ENCODE assay signal across 1 cellular context in genomic region chr16:2603165-2604015, GRCh38.
TF ChIP-seq lines count a peak whose summit lies in the region.

No MANE protein-coding gene starts in this region.

TF ChIP-seq in GM12878, 131 proteins besides CTCF, POLR2A, EP300 and RAD21 (continued from another document and continues in another):
- TF ChIP-seq CUX1 (IDR thresholded peaks at IDR 0.05; ENCODE audit: insufficient replicate concordance, low read depth, low read length) (peak; percentile 52), CREB1 (IDR thresholded peaks at IDR 0.05; ENCODE audit: low read depth) (peak; percentile 83), MEF2A (IDR thresholded peaks at IDR 0.05; ENCODE audit: insufficient read depth, low read depth, low read length) (peak; percentile 76; the same call in 1 of the 2 replicates), CHD4 (IDR thresholded peaks at IDR 0.05) (no peak), PML (IDR thresholded peaks at IDR 0.05; ENCODE audit: low read length) (peak; percentile 97), EGR1 (IDR thresholded peaks at IDR 0.05; ENCODE audit: borderline replicate concordance in 1 of 2, low read depth in 2 of 2, low read length in 2 of 2) (peak; percentile 80 to 88), STAT1 (conservative IDR thresholded peaks at IDR 0.05) (0 out of 2 replicates have a peak, but pooled peaks have one; percentile 44), ZBTB4 (CRISPR knock-in tag; IDR thresholded peaks at IDR 0.05) (no peak), ZNF622 (IDR thresholded peaks at IDR 0.05) (no peak), PKNOX1 (IDR thresholded peaks at IDR 0.05) (peak; percentile 83), ZNF592 (IDR thresholded peaks at IDR 0.05) (no peak), POLR2AphosphoS5 (IDR thresholded peaks at IDR 0.05; ENCODE audit: low read length) (peak; percentile 98), CBFB (IDR thresholded peaks at IDR 0.05; ENCODE audit: low read depth) (peak; percentile 82; the same call in 1 of the 2 replicates), CBX5 (IDR thresholded peaks at IDR 0.05; ENCODE audit: low read depth) (peak; percentile 95), JUND (IDR thresholded peaks at IDR 0.05; ENCODE audit: low read depth, low read length) (peak; percentile 62; the same call in 1 of the 2 replicates), ZNF24 (IDR thresholded peaks at IDR 0.05) (peak; percentile 78), ZBTB33 (IDR thresholded peaks at IDR 0.05) (no peak; the same call in 1 of the 2 replicates), RCOR1 (conservative IDR thresholded peaks at IDR 0.05; ENCODE audit: low read depth, low read length) (peak; percentile 82; the same call in 1 of the 2 replicates), RELB (IDR thresholded peaks at IDR 0.05; ENCODE audit: low read depth) (peak; percentile 97), CREM (IDR thresholded peaks at IDR 0.05; ENCODE audit: low read depth) (peak; percentile 88), SREBF1 (IDR thresholded peaks at IDR 0.05; ENCODE audit: low read length) (peak; percentile 68; the same call in 1 of the 2 replicates), ELK1 (IDR thresholded peaks at IDR 0.05; ENCODE audit: low read depth, low read length) (peak; percentile 96), TCF7 (IDR thresholded peaks at IDR 0.05; ENCODE audit: borderline replicate concordance) (peak; percentile 52; the same call in 1 of the 2 replicates), NFIC (IDR thresholded peaks at IDR 0.05; ENCODE audit: low read depth, low read length) (no peak; the same call in 1 of the 2 replicates), ZBED1 (IDR thresholded peaks at IDR 0.05; ENCODE audit: borderline replicate concordance) (peak; percentile 86; the same call in 1 of the 2 replicates), KDM1A (IDR thresholded peaks at IDR 0.05; ENCODE audit: borderline replicate concordance) (no peak), HDAC2 (IDR thresholded peaks at IDR 0.05) (no peak), KLF5 (IDR thresholded peaks at IDR 0.05; ENCODE audit: partially characterized antibody) (peak; percentile 54), MTA2 (IDR thresholded peaks at IDR 0.05; ENCODE audit: low read depth) (peak; percentile 57), BMI1 (IDR thresholded peaks at IDR 0.05; ENCODE audit: borderline replicate concordance) (no peak), HCFC1 (IDR thresholded peaks at IDR 0.05; ENCODE audit: low read length) (peak; percentile 87), ASH2L (IDR thresholded peaks at IDR 0.05; ENCODE audit: borderline replicate concordance, low read depth) (no peak), GABPA (IDR thresholded peaks at IDR 0.05; ENCODE audit: low read depth) (peak; percentile 99), CEBPZ (IDR thresholded peaks at IDR 0.05; ENCODE audit: low read depth, low read length) (no peak), ATF7 (IDR thresholded peaks at IDR 0.05; ENCODE audit: low read depth) (peak; percentile 69), YBX1 (IDR thresholded peaks at IDR 0.05) (no peak), DPF2 (IDR thresholded peaks at IDR 0.05) (peak; percentile 74), SRF (IDR thresholded peaks at IDR 0.05; ENCODE audit: low read depth in 2 of 2, low read length in 2 of 2) (peak in 1 of 2 experiments; percentile 83; a peak in 2 of 4 replicates), YY1 (IDR thresholded peaks at IDR 0.05; ENCODE audit: low read depth, low read length) (peak; percentile 93)
